ENCODE assay signal across 1 cellular context in genomic region chr16:543301-544164, GRCh38.
TF ChIP-seq lines count a peak whose summit lies in the region.

No MANE protein-coding gene starts in this region.

TF ChIP-seq in HepG2, 621 proteins besides CTCF, POLR2A, EP300 and RAD21 (continued from another document):
- TF ChIP-seq, protein P1, sequence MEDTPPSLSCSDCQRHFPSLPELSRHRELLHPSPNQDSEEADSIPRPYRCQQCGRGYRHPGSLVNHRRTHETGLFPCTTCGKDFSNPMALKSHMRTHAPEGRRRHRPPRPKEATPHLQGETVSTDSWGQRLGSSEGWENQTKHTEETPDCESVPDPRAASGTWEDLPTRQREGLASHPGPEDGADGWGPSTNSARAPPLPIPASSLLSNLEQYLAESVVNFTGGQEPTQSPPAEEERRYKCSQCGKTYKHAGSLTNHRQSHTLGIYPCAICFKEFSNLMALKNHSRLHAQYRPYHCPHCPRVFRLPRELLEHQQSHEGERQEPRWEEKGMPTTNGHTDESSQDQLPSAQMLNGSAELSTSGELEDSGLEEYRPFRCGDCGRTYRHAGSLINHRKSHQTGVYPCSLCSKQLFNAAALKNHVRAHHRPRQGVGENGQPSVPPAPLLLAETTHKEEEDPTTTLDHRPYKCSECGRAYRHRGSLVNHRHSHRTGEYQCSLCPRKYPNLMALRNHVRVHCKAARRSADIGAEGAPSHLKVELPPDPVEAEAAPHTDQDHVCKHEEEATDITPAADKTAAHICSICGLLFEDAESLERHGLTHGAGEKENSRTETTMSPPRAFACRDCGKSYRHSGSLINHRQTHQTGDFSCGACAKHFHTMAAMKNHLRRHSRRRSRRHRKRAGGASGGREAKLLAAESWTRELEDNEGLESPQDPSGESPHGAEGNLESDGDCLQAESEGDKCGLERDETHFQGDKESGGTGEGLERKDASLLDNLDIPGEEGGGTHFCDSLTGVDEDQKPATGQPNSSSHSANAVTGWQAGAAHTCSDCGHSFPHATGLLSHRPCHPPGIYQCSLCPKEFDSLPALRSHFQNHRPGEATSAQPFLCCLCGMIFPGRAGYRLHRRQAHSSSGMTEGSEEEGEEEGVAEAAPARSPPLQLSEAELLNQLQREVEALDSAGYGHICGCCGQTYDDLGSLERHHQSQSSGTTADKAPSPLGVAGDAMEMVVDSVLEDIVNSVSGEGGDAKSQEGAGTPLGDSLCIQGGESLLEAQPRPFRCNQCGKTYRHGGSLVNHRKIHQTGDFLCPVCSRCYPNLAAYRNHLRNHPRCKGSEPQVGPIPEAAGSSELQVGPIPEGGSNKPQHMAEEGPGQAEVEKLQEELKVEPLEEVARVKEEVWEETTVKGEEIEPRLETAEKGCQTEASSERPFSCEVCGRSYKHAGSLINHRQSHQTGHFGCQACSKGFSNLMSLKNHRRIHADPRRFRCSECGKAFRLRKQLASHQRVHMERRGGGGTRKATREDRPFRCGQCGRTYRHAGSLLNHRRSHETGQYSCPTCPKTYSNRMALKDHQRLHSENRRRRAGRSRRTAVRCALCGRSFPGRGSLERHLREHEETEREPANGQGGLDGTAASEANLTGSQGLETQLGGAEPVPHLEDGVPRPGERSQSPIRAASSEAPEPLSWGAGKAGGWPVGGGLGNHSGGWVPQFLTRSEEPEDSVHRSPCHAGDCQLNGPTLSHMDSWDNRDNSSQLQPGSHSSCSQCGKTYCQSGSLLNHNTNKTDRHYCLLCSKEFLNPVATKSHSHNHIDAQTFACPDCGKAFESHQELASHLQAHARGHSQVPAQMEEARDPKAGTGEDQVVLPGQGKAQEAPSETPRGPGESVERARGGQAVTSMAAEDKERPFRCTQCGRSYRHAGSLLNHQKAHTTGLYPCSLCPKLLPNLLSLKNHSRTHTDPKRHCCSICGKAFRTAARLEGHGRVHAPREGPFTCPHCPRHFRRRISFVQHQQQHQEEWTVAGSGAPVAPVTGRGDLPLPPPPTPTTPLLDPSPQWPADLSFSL (CRISPR knock-in tag; IDR thresholded peaks at IDR 0.05), result no peak
- TF ChIP-seq ZBTB7B (CRISPR knock-in tag; IDR thresholded peaks at IDR 0.05), result peak; percentile 87
- peak; percentile 82 for TF ChIP-seq ZNF580 (CRISPR knock-in tag; IDR thresholded peaks at IDR 0.05; ENCODE audit: borderline replicate concordance, low read depth)
- TF ChIP-seq FOXP4 (CRISPR knock-in tag; IDR thresholded peaks at IDR 0.05), result peak; percentile 47; the same call in 1 of the 2 replicates
- TF ChIP-seq ZNF747 (CRISPR knock-in tag; IDR thresholded peaks at IDR 0.05; ENCODE audit: borderline replicate concordance), result 0 out of 2 replicates have a peak, but pooled peaks have one; percentile 80
- TF ChIP-seq HMGXB4 (CRISPR knock-in tag; IDR thresholded peaks at IDR 0.05; ENCODE audit: borderline replicate concordance in 1 of 2, low read depth in 1 of 2), result peak; percentile 12 to 33; a peak in 1 of 4 replicates
- no peak for TF ChIP-seq ZNF629 (CRISPR knock-in tag; conservative IDR thresholded peaks at IDR 0.05)
- no peak for TF ChIP-seq ATAD3A (CRISPR knock-in tag; IDR thresholded peaks at IDR 0.05)
- TF ChIP-seq, protein P2, sequence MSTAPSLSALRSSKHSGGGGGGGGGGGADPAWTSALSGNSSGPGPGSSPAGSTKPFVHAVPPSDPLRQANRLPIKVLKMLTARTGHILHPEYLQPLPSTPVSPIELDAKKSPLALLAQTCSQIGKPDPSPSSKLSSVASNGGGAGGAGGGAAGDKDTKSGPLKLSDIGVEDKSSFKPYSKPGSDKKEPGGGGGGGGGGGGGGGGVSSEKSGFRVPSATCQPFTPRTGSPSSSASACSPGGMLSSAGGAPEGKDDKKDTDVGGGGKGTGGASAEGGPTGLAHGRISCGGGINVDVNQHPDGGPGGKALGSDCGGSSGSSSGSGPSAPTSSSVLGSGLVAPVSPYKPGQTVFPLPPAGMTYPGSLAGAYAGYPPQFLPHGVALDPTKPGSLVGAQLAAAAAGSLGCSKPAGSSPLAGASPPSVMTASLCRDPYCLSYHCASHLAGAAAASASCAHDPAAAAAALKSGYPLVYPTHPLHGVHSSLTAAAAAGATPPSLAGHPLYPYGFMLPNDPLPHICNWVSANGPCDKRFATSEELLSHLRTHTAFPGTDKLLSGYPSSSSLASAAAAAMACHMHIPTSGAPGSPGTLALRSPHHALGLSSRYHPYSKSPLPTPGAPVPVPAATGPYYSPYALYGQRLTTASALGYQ (CRISPR knock-in tag; IDR thresholded peaks at IDR 0.05), result 0 out of 2 replicates have a peak, but pooled peaks have one; percentile 29
- TF ChIP-seq SKI (IDR thresholded peaks at IDR 0.05; ENCODE audit: partially characterized antibody), result peak; percentile 32
- 0 out of 2 replicates have a peak, but pooled peaks have one; percentile 43 for TF ChIP-seq ZNF121 (CRISPR knock-in tag; IDR thresholded peaks at IDR 0.05)
- 0 out of 2 replicates have a peak, but pooled peaks have one; percentile 16 for TF ChIP-seq CBX5 (CRISPR knock-in tag; IDR thresholded peaks at IDR 0.05; ENCODE audit: borderline replicate concordance)
- TF ChIP-seq MIER2 (CRISPR knock-in tag; IDR thresholded peaks at IDR 0.05), result 0 out of 2 replicates have a peak, but pooled peaks have one; percentile 10
- peak; percentile 75; the same call in 1 of the 2 replicates for TF ChIP-seq TBX2 (CRISPR knock-in tag; IDR thresholded peaks at IDR 0.05; ENCODE audit: borderline replicate concordance)
- TF ChIP-seq, protein P3, sequence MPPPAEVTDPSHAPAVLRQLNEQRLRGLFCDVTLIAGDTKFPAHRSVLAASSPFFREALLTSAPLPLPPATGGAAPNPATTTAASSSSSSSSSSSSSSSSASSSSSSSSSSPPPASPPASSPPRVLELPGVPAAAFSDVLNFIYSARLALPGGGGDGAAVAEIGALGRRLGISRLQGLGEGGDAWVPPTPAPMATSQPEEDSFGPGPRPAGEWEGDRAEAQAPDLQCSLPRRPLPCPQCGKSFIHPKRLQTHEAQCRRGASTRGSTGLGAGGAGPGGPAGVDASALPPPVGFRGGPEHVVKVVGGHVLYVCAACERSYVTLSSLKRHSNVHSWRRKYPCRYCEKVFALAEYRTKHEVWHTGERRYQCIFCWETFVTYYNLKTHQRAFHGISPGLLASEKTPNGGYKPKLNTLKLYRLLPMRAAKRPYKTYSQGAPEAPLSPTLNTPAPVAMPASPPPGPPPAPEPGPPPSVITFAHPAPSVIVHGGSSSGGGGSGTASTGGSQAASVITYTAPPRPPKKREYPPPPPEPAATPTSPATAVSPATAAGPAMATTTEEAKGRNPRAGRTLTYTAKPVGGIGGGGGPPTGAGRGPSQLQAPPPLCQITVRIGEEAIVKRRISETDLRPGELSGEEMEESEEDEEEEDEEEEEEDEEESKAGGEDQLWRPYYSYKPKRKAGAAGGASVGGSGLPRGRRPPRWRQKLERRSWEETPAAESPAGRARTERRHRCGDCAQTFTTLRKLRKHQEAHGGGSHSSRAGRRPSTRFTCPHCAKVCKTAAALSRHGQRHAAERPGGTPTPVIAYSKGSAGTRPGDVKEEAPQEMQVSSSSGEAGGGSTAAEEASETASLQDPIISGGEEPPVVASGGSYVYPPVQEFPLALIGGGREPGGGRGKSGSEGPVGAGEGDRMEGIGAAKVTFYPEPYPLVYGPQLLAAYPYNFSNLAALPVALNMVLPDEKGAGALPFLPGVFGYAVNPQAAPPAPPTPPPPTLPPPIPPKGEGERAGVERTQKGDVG (CRISPR knock-in tag; IDR thresholded peaks at IDR 0.05; ENCODE audit: borderline replicate concordance), result peak; percentile 98
- 0 out of 2 replicates have a peak, but pooled peaks have one; percentile 61 for TF ChIP-seq ZNF780A (CRISPR knock-in tag; IDR thresholded peaks at IDR 0.05)
